In the genomic region with DNA sequence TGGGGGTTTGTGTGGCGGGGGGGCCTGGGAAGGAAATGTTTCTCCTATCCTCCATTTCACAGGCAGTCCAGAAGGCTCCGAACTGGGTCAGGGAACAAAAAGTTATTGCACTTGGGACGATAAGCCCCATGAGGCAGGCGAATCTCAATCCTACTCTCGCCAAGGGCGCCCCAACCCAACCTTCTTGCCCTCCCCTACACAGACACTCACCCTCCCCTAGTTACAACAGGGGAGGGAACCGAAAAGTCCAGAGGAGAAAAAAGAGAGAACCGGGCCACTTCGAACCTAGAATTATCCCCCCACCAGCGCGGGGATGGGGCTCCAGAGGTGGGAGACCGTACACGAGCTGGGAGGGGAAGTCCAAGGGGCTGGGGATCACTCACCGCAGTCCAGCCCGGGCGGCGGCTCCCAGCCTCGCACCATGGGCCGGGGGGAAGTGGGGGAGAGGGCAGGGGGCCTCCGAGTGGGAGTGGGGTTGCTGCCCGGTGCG, we compare ENCODE assay signal across 8 cellular contexts. TPM values are rescaled to one million over a fixed set of nuclear protein-coding genes. Genes with fewer than 3 reads are reported as not detected.
A peak's percentile ranks its signal among the peaks of the same experiment; 100 is the strongest.
DNase-seq lines count a peak whose midpoint lies in the region; ATAC-seq and TF ChIP-seq lines count a peak whose summit lies in the region.

No MANE protein-coding gene starts in this region.

- no peaks in the 10 kb centered on the region for H3K36me3 Mint-ChIP-seq in activated T-helper 17 cell treated with anti-CD3 and anti-CD28 coated beads, Interleukin-2, amount 50 U/mL, for 72 hours (ENCODE audit: low read depth)

- H3K36me3 ChIP-seq in BE2C, result no peaks in the 10 kb centered on the region

- peaks cover 8% of the 10 kb centered on the region; the same call in 1 of the 2 replicates for H3K27me3 ChIP-seq in BE2C

- DNase-seq in BE2C (no peak), left ventricle myocardium superior (no peak), skeletal muscle cell (ENCODE audit: low read depth) (no peak), amygdala (lab: John Stamatoyannopoulos, UW) (no peak), T1000 (lab: John Stamatoyannopoulos, UW) (no peak)

- no peaks in the 10 kb centered on the region for H3K27me3 Mint-ChIP-seq in activated T-helper 17 cell treated with anti-CD3 and anti-CD28 coated beads, Interleukin-2, amount 50 U/mL, for 72 hours

- ATAC-seq in GM19351 (IDR thresholded peaks at IDR 0.05; ENCODE audit: unreplicated experiment), result peak; percentile 21
- ATAC-seq in HG03432 (IDR thresholded peaks at IDR 0.05; ENCODE audit: unreplicated experiment), result peak; percentile 30
- ATAC-seq in activated T-helper 17 cell treated with anti-CD3 and anti-CD28 coated beads, Interleukin-2, amount 50 U/mL, for 72 hours (replicated peaks), result peak; percentile 43
- peak; percentile 41 for ATAC-seq in left ventricle myocardium superior

- H3K4me3 Mint-ChIP-seq in activated T-helper 17 cell treated with anti-CD3 and anti-CD28 coated beads, Interleukin-2, amount 50 U/mL, for 72 hours, result peak overlapping the region; percentile 86

- no peaks in the 10 kb centered on the region; the same call in 1 of the 2 replicates for H3K4me1 ChIP-seq in BE2C

- no peaks in the 10 kb centered on the region for H3K4me1 Mint-ChIP-seq in activated T-helper 17 cell treated with anti-CD3 and anti-CD28 coated beads, Interleukin-2, amount 50 U/mL, for 72 hours

- intact Hi-C loops in left ventricle myocardium superior (cut with micrococcal nuclease), result no loop called here

- H3K9me3 Mint-ChIP-seq in activated T-helper 17 cell treated with anti-CD3 and anti-CD28 coated beads, Interleukin-2, amount 50 U/mL, for 72 hours, result no peaks in the 10 kb centered on the region

- no peaks in the 10 kb centered on the region for H3K9me3 ChIP-seq in BE2C

- peak overlapping the region; percentile 85 for H3K27ac Mint-ChIP-seq in activated T-helper 17 cell treated with anti-CD3 and anti-CD28 coated beads, Interleukin-2, amount 50 U/mL, for 72 hours

- H3K4me3 ChIP-seq in BE2C (ENCODE audit: low read depth, low read length) (peak overlapping the region; percentile 86), skeletal muscle cell (ENCODE audit: low read depth, low read length) (peak overlapping the region; percentile 95)

- TF ChIP-seq CTCF in BE2C (IDR thresholded peaks at IDR 0.05; ENCODE audit: low read depth, low read length), result no peak

RNA-seq across cellular contexts. Expression of a gene that starts 0.4 kb away (rescaled TPM):
- polyA plus RNA-seq in BE2C (2012; ENCODE audit: insufficient read depth, insufficient read length, low read depth), result 5.0 TPM
- total RNA-seq in activated T-helper 17 cell treated with anti-CD3 and anti-CD28 coated beads, Interleukin-2, amount 50 U/mL, for 72 hours, result 10 to 100 TPM in 1 of 2 donors, 1 to 10 TPM in 1; 8.4 to 10.3 TPM
- 7.9 TPM for total RNA-seq in left ventricle myocardium superior

RNA-seq across cellular contexts. Expression of a gene that starts 17.1 kb away (rescaled TPM):
- polyA plus RNA-seq in BE2C (2012; ENCODE audit: insufficient read depth, insufficient read length, low read depth), result 4.4 TPM
- total RNA-seq in activated T-helper 17 cell treated with anti-CD3 and anti-CD28 coated beads, Interleukin-2, amount 50 U/mL, for 72 hours, result 10 to 100 TPM; 21.1 to 68.8 TPM
- 11.6 TPM for total RNA-seq in left ventricle myocardium superior

RNA-seq across cellular contexts. Expression of a gene that starts 21.1 kb away (rescaled TPM):
- 46.8 TPM for polyA plus RNA-seq in BE2C (2012; ENCODE audit: insufficient read depth, insufficient read length, low read depth)
- 1 to 10 TPM; 1.2 to 2.9 TPM for total RNA-seq in activated T-helper 17 cell treated with anti-CD3 and anti-CD28 coated beads, Interleukin-2, amount 50 U/mL, for 72 hours
- 38.3 TPM for total RNA-seq in left ventricle myocardium superior

RNA-seq across cellular contexts. Expression of a gene that starts 35.7 kb away (rescaled TPM):
- polyA plus RNA-seq in BE2C (2012; ENCODE audit: insufficient read depth, insufficient read length, low read depth), result 156 TPM
- 100 to 1,000 TPM; 163 to 239 TPM for total RNA-seq in activated T-helper 17 cell treated with anti-CD3 and anti-CD28 coated beads, Interleukin-2, amount 50 U/mL, for 72 hours
- total RNA-seq in left ventricle myocardium superior, result 76.8 TPM

RNA-seq across cellular contexts. Expression of a gene that starts 47.8 kb away (rescaled TPM):
- polyA plus RNA-seq in BE2C (2012; ENCODE audit: insufficient read depth, insufficient read length, low read depth), result not detected
- not detected for total RNA-seq in activated T-helper 17 cell treated with anti-CD3 and anti-CD28 coated beads, Interleukin-2, amount 50 U/mL, for 72 hours
- not detected for total RNA-seq in left ventricle myocardium superior

Comparison
In these comparisons a context has a peak if more than half of its experiments do, and no peak if none do; other contexts are left out.
1. RNA of a gene that starts 21.1 kb away (total RNA-seq): 38.3 TPM in left ventricle myocardium superior (single experiment); 1.2 to 2.9 TPM in activated T-helper 17 cell treated with anti-CD3 and anti-CD28 coated beads, Interleukin-2, amount 50 U/mL, for 72 hours; every median in the first group is over 10 times any median in the second.
2. Peak in every context shown above with its lines, with median percentiles within 50 percentile points of each other: ATAC-seq.